In the genomic region with DNA sequence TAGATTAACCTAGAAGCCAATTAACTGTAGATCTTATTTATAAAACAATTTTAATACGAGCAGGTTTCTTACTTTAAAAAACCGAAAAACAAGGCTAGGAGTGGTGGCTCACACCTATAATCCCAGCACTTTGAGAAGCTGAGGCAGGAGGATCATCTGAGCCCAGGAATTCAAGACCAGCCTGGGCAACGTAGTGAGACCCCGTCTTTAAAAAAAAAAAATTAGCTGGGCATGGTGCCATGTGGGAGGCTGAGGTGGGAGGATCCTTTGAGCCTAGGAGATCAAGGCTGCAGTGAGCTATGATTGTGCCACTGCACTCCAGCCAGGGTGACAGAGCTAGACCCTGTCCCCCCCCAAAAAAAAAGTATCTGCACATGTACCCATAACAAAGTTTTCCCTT, we compare ENCODE assay signal across 8 cellular contexts.
"Had no signal": no experiment of that assay in that cellular context is flagged by ENCODE, and none has a peak within 500 bp of the region (broad histone marks: within the 10 kb centered on the region; RNA-seq: fewer than 3 reads in every experiment).

No MANE protein-coding gene starts in this region.

- H3K9ac ChIP-seq: KMS-11 had no signal

- ATAC-seq: HepG2 had no signal

- H3K4me2 ChIP-seq: KMS-11 had no signal

- FAIRE-seq: HepG2, HTR-8/SVneo had no signal

- H3K9me3 Mint-ChIP-seq: IgD-negative memory B cell had no signal

- H3K27me3 Mint-ChIP-seq: IgD-negative memory B cell had no signal

- DNase-seq: IMR-90, KBM-7, KG1 had no signal

- H3K4me3 Mint-ChIP-seq: IgD-negative memory B cell had no signal

- H3K27ac ChIP-seq: HL-60, KMS-11 had no signal

- H3K27ac Mint-ChIP-seq: IgD-negative memory B cell had no signal
